8 cellular contexts compared by ENCODE assay signal in the genomic region with DNA sequence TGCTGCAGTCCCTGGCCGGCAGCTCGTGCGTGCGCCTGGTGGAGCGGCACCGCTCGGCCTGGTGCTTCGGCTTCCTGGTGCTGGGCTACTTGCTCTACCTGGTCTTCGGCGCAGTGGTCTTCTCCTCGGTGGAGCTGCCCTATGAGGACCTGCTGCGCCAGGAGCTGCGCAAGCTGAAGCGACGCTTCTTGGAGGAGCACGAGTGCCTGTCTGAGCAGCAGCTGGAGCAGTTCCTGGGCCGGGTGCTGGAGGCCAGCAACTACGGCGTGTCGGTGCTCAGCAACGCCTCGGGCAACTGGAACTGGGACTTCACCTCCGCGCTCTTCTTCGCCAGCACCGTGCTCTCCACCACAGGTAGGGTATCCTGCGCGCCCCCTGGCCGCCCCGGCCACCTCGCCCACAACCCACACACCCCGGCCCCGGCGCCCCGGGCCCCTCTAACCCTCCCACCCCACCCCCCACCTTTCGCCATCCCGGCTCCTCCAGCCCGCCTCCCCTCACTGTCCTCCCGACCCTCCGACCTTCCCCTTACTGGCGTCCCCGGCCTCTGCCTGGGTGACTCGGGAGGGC. TPM values are rescaled to one million over a fixed set of nuclear protein-coding genes. Genes with fewer than 3 reads are reported as not detected.
DNase-seq lines count a peak whose midpoint lies in the region; ATAC-seq, FAIRE-seq and TF ChIP-seq lines count a peak whose summit lies in the region.

No MANE protein-coding gene starts in this region.

- no peak for TF ChIP-seq CTCF in WERI-Rb-1 (IDR thresholded peaks at IDR 0.05; ENCODE audit: low read depth, low read length)

- no peak overlapping the region for H3K27ac ChIP-seq in iPS DF 6.9 (ENCODE audit: low read length)
- peak overlapping the region; percentile 89 to 94 for H3K27ac ChIP-seq in small intestine (ENCODE audit: low read depth in 1 of 2, low read length in 1 of 2)
- no peak overlapping the region for H3K27ac ChIP-seq in WERI-Rb-1

- peak; percentile 52 for ATAC-seq in GM18868 (IDR thresholded peaks at IDR 0.05; ENCODE audit: unreplicated experiment)

- H3K4me3 ChIP-seq in iPS DF 6.9 (ENCODE audit: low read length) (peak overlapping the region; percentile 36; the same call in 1 of the 2 replicates), small intestine (ENCODE audit: low read depth in 1 of 2, low read length in 2 of 2) (peak overlapping the region; percentile 53 to 91), WERI-Rb-1 (ENCODE audit: low read depth, low read length) (no peak overlapping the region)

- DNase-seq in Ammon's horn (ENCODE audit: low spot score) (peak; percentile 49), HTR-8/SVneo (ENCODE audit: insufficient read length, low spot score) (peak; percentile 46), astrocyte of the hippocampus (ENCODE audit: low read depth, low spot score) (peak; percentile 77), iPS DF 6.9 (ENCODE audit: low read depth, low spot score) (no peak), small intestine (peak; percentile 49), NCI-H187 (lab: John Stamatoyannopoulos, UW) (no peak), WERI-Rb-1 (no peak)

- H3K27me3 ChIP-seq in iPS DF 6.9 (ENCODE audit: control insufficient read depth, insufficient read depth, low read length) (no peaks in the 10 kb centered on the region; the same call in 1 of the 2 replicates), small intestine (ENCODE audit: control insufficient read depth in 2 of 2, insufficient read depth in 2 of 2, low read length in 2 of 2) (no peaks in the 10 kb centered on the region), WERI-Rb-1 (ENCODE audit: insufficient read depth, low read depth, severe bottlenecking) (peaks cover 96% of the 10 kb centered on the region)

- FAIRE-seq in HTR-8/SVneo (lab: Jason Lieb, UNC) (no peak), small intestine (lab: Jason Lieb, UNC) (no peak)

- H3K4me1 ChIP-seq in iPS DF 6.9 (ENCODE audit: control insufficient read depth, insufficient read depth, low read length), result no peaks in the 10 kb centered on the region
- no peaks in the 10 kb centered on the region for H3K4me1 ChIP-seq in small intestine (ENCODE audit: control insufficient read depth in 2 of 2, insufficient read depth in 1 of 2, low read depth in 1 of 2, low read length in 1 of 2)

- no peaks in the 10 kb centered on the region for H3K9me3 ChIP-seq in iPS DF 6.9 (ENCODE audit: control insufficient read depth, insufficient read depth, low read length)
- H3K9me3 ChIP-seq in small intestine (ENCODE audit: control insufficient read depth, low read depth), result no peaks in the 10 kb centered on the region
- H3K9me3 ChIP-seq in WERI-Rb-1 (ENCODE audit: severe bottlenecking), result peaks cover 22% of the 10 kb centered on the region

- WGBS in iPS DF 6.9 (ENCODE audit: insufficient coverage, insufficient read length), result no CpG with 5 or more reads among the region's 43 CpGs
- 1 to 2% (median 2%) methylated on average over 33 to 43 of the region's 43 CpGs for WGBS in small intestine, 3 donors

- H3K36me3 ChIP-seq in iPS DF 6.9 (ENCODE audit: control insufficient read depth, insufficient read depth, low read length) (no peaks in the 10 kb centered on the region), small intestine (ENCODE audit: control insufficient read depth in 2 of 2, insufficient read depth in 2 of 2, low read length in 2 of 2) (no peaks in the 10 kb centered on the region), WERI-Rb-1 (no peaks in the 10 kb centered on the region)

RNA-seq across cellular contexts. Expression of a gene that starts 0.4 kb away (rescaled TPM):
- polyA plus RNA-seq in small intestine, result 10 to 100 TPM; 17.9 to 40.3 (median 29.5) TPM

Comparison
In these comparisons a context has a peak if more than half of its experiments do, and no peak if none do; other contexts are left out.
1. DNase-seq: peak in Ammon's horn (single experiment), HTR-8/SVneo (single experiment), astrocyte of the hippocampus (single experiment) and small intestine (single experiment); none in iPS DF 6.9 (single experiment), NCI-H187 (0 of 2) and WERI-Rb-1 (single experiment).
2. H3K27ac ChIP-seq: peak in small intestine (2 of 2); none in iPS DF 6.9 (single experiment) and WERI-Rb-1 (single experiment).